Comparison of ENCODE assay signal across 8 cellular contexts in genomic region chr19:51365211-51366049, GRCh38. TPM values are rescaled to one million over a fixed set of nuclear protein-coding genes. Genes with fewer than 3 reads are reported as not detected.
DNase-seq lines count a peak whose midpoint lies in the region; ATAC-seq and TF ChIP-seq lines count a peak whose summit lies in the region.

No MANE protein-coding gene starts in this region.

- H3K9me3 ChIP-seq in HCT116 (ENCODE audit: control insufficient read depth in 1 of 2, insufficient read depth in 1 of 2, low read depth in 1 of 2, low read length in 2 of 2) = no peaks in the 10 kb centered on the region
- no peaks in the 10 kb centered on the region for H3K9me3 ChIP-seq in neural cell (ENCODE audit: low read length)

- H3K4me2 ChIP-seq in HCT116 (ENCODE audit: low read length) (peak overlapping the region; percentile 88), neural cell (ENCODE audit: low read length) (peak overlapping the region; percentile 64)

- H3K9me3 Mint-ChIP-seq in WTC11 = no peaks in the 10 kb centered on the region

- no peak for TF ChIP-seq POLR2A in HCT116 (IDR thresholded peaks at IDR 0.05; ENCODE audit: borderline replicate concordance, extremely low read depth, insufficient read depth, insufficient read length)

- TF ChIP-seq EP300 in neural cell (conservative IDR thresholded peaks at IDR 0.05; ENCODE audit: poor library complexity, severe bottlenecking) = no peak

- CTCF ChIA-PET in HCT116 (lab: Charles Lee) (no interaction called here), WTC11 (lab: Charles Lee) (interaction anchor here (0.7 to 1.6 kb wide), 8 partner anchors 26 to 296 kb away, joined by 3 to 13 read pairs (median 4); no protein-coding TSS in a partner anchor)

- H3K27ac ChIP-seq in HCT116 (ENCODE audit: low read depth, low read length) (peak overlapping the region; percentile 68), neural cell (ENCODE audit: low read length) (peak overlapping the region; percentile 63)

- H3K36me3 ChIP-seq in HCT116 (ENCODE audit: control insufficient read depth in 1 of 2, insufficient read depth in 2 of 2, low read length in 2 of 2) = no peaks in the 10 kb centered on the region
- H3K36me3 ChIP-seq in neural cell (ENCODE audit: insufficient read depth, low read length) = no peaks in the 10 kb centered on the region

- no peaks in the 10 kb centered on the region for H3K27me3 ChIP-seq in HCT116 (ENCODE audit: insufficient read depth, low read length)
- no peaks in the 10 kb centered on the region for H3K27me3 ChIP-seq in neural cell (ENCODE audit: insufficient read depth, low read depth, low read length)

- H3K36me3 Mint-ChIP-seq in WTC11 = no peaks in the 10 kb centered on the region

- H3F3A ChIP-seq in neural cell (ENCODE audit: insufficient read depth, low read length, poor library complexity, severe bottlenecking) = peaks cover 5% of the 10 kb centered on the region

- DNase-seq in Ammon's horn (ENCODE audit: low spot score) = peak; percentile 45
- no peak for DNase-seq in HCT116 (ENCODE audit: low read depth, low spot score)
- DNase-seq in WTC11 (ENCODE audit: low spot score) = no peak
- DNase-seq in fibroblast of mammary gland (ENCODE audit: low read depth) = peak; percentile 71
- no peak for DNase-seq in NCI-H748 (lab: John Stamatoyannopoulos, UW; ENCODE audit: unreplicated experiment)
- DNase-seq in NCI-H524 (lab: John Stamatoyannopoulos, UW) = no peak

- no peak overlapping the region for H2AFZ ChIP-seq in HCT116 (ENCODE audit: low read depth, low read length, poor library complexity, severe bottlenecking)
- peak overlapping the region; percentile 73 for H2AFZ ChIP-seq in neural cell (ENCODE audit: low read depth, low read length)

- intact Hi-C loops in HCT116 (cut with micrococcal nuclease) = no loop called here

- RAD21 ChIA-PET in HCT116 (lab: Charles Lee; ENCODE audit: low non-redundant PET in 1 of 2, low total read pairs in 2 of 2, uncharacterized antibody in 2 of 2, unreplicated experiment in 2 of 2) = interaction anchor here in 1 of 2 experiments (0.5 kb wide), 1 partner anchor 296 kb away, joined by 3 read pairs; no protein-coding TSS in a partner anchor

- peaks cover 33% of the 10 kb centered on the region for H3K4me1 Mint-ChIP-seq in WTC11

- H3K9ac ChIP-seq in HCT116 (ENCODE audit: low read length) (peak overlapping the region; percentile 96), neural cell (ENCODE audit: low read length) (peak overlapping the region; percentile 83)

- H3K4me1 ChIP-seq in HCT116 (ENCODE audit: control insufficient read depth in 1 of 2, insufficient read depth in 2 of 2, low read length in 2 of 2) = peaks cover 38 to 59% of the 10 kb centered on the region in 2 experiments

- H3K79me2 ChIP-seq in HCT116 (ENCODE audit: insufficient read depth, low read length) (peaks cover 53% of the 10 kb centered on the region), neural cell (replicated peaks; ENCODE audit: insufficient read depth, low read length) (no peaks in the 10 kb centered on the region)

- TF ChIP-seq RAD21 in HCT116 (IDR thresholded peaks at IDR 0.05; ENCODE audit: low read depth) (no peak), neural cell (conservative IDR thresholded peaks at IDR 0.05) (no peak)

- BruUV-seq in HCT116 (replicated peaks; lab: Mats Ljungman, UMichigan) = TSS peak; percentile 87

- POLR2A ChIA-PET in HCT116 (lab: Charles Lee) = no interaction called here
- POLR2A ChIA-PET in WTC11 (lab: Charles Lee) = interaction anchor here (0.5 to 1.6 kb wide), 5 partner anchors 23 to 996 kb away, joined by 3 to 6 read pairs (median 4); partner anchors contain the start of genes C19orf84 and VSIG10L

- ATAC-seq in HCT116 (no peak), WTC11 (no peak), HG02571 (IDR thresholded peaks at IDR 0.05; ENCODE audit: unreplicated experiment) (no peak)

- TF ChIP-seq CTCF in HCT116 (IDR thresholded peaks at IDR 0.05 in 2 of 3, conservative IDR thresholded peaks at IDR 0.05 in 1 of 3; ENCODE audit: borderline replicate concordance in 1 of 3, insufficient read depth in 1 of 3, low read depth in 2 of 3, low read length in 2 of 3) = no peak
- TF ChIP-seq CTCF in WTC11 (IDR thresholded peaks at IDR 0.05) = no peak
- no peak for TF ChIP-seq CTCF in fibroblast of mammary gland (conservative IDR thresholded peaks at IDR 0.05; ENCODE audit: control insufficient read depth, insufficient read depth, low read depth, low read length)
- peak; percentile 18 for TF ChIP-seq CTCF in neural cell (IDR thresholded peaks at IDR 0.05; ENCODE audit: poor library complexity, severe bottlenecking)

- H3K27ac Mint-ChIP-seq in WTC11 = peak overlapping the region; percentile 61; the same call in 1 of the 2 replicates

- H3K4me3 ChIP-seq in HCT116 (replicated peaks in 1 of 2; ENCODE audit: low read depth in 1 of 2, low read length in 2 of 2) = peak overlapping the region; percentile 78 to 94
- H3K4me3 ChIP-seq in fibroblast of mammary gland (ENCODE audit: control insufficient read depth, low read depth, low read length) = peak overlapping the region; percentile 93
- peak overlapping the region; percentile 85 for H3K4me3 ChIP-seq in neural cell (ENCODE audit: low read length)

- H3K27me3 Mint-ChIP-seq in WTC11 (ENCODE audit: low read depth) = peaks cover 3% of the 10 kb centered on the region

- H3K9me2 ChIP-seq in HCT116 (ENCODE audit: insufficient read depth) = no peaks in the 10 kb centered on the region
- no peaks in the 10 kb centered on the region for H3K9me2 ChIP-seq in neural cell (ENCODE audit: insufficient read depth, low read length)

- no peaks in the 10 kb centered on the region for H4K20me1 ChIP-seq in HCT116 (ENCODE audit: insufficient read depth)
- H4K20me1 ChIP-seq in neural cell (ENCODE audit: insufficient read depth) = no peaks in the 10 kb centered on the region

- peak overlapping the region; percentile 99 for H3K4me3 Mint-ChIP-seq in WTC11

TF ChIP-seq in HCT116, 20 proteins besides CTCF, POLR2A, EP300 and RAD21:
- TF ChIP-seq CBX3 (IDR thresholded peaks at IDR 0.05; ENCODE audit: low read depth) (no peak), ZNF274 (IDR thresholded peaks at IDR 0.05; ENCODE audit: low read depth, low read length) (no peak), JUND (IDR thresholded peaks at IDR 0.05) (no peak), SRF (IDR thresholded peaks at IDR 0.05; ENCODE audit: low read depth) (no peak), EGR1 (IDR thresholded peaks at IDR 0.05; ENCODE audit: low read depth) (no peak)

TF ChIP-seq in WTC11, 78 proteins besides CTCF, POLR2A, EP300 and RAD21:
- TF ChIP-seq, protein P1, sequence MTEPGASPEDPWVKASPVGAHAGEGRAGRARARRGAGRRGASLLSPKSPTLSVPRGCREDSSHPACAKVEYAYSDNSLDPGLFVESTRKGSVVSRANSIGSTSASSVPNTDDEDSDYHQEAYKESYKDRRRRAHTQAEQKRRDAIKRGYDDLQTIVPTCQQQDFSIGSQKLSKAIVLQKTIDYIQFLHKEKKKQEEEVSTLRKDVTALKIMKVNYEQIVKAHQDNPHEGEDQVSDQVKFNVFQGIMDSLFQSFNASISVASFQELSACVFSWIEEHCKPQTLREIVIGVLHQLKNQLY (CRISPR knock-in tag; IDR thresholded peaks at IDR 0.05) = no peak
- peak; percentile 23; the same call in 1 of the 2 replicates for TF ChIP-seq GABPB1 (CRISPR knock-in tag; IDR thresholded peaks at IDR 0.05)

TF ChIP-seq in neural cell, 6 proteins besides CTCF, POLR2A, EP300 and RAD21 (continues in another document):
- TF ChIP-seq POLR2AphosphoS5 (IDR thresholded peaks at IDR 0.05) (no peak), TAF1 (IDR thresholded peaks at IDR 0.05; ENCODE audit: low read depth) (no peak), SMC3 (conservative IDR thresholded peaks at IDR 0.05; ENCODE audit: poor library complexity) (no peak)
- TF ChIP-seq, protein P2, sequence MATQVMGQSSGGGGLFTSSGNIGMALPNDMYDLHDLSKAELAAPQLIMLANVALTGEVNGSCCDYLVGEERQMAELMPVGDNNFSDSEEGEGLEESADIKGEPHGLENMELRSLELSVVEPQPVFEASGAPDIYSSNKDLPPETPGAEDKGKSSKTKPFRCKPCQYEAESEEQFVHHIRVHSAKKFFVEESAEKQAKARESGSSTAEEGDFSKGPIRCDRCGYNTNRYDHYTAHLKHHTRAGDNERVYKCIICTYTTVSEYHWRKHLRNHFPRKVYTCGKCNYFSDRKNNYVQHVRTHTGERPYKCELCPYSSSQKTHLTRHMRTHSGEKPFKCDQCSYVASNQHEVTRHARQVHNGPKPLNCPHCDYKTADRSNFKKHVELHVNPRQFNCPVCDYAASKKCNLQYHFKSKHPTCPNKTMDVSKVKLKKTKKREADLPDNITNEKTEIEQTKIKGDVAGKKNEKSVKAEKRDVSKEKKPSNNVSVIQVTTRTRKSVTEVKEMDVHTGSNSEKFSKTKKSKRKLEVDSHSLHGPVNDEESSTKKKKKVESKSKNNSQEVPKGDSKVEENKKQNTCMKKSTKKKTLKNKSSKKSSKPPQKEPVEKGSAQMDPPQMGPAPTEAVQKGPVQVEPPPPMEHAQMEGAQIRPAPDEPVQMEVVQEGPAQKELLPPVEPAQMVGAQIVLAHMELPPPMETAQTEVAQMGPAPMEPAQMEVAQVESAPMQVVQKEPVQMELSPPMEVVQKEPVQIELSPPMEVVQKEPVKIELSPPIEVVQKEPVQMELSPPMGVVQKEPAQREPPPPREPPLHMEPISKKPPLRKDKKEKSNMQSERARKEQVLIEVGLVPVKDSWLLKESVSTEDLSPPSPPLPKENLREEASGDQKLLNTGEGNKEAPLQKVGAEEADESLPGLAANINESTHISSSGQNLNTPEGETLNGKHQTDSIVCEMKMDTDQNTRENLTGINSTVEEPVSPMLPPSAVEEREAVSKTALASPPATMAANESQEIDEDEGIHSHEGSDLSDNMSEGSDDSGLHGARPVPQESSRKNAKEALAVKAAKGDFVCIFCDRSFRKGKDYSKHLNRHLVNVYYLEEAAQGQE (IDR thresholded peaks at IDR 0.05; ENCODE audit: borderline replicate concordance) = no peak

RNA-seq across cellular contexts. Expression of gene ETFB, which starts 0.8 kb away (rescaled TPM):
- total RNA-seq in HCT116 (2021; ENCODE audit: unreplicated experiment) (140 TPM), WTC11 (2021) (60.6 to 63.8 TPM (median 62.1 TPM) in 3 replicates)
- polyA plus RNA-seq in HCT116 (2012) = 194 and 238 TPM in 2 replicates
- 361 and 383 TPM in 2 replicates for polyA plus RNA-seq in neural cell
- 179 and 180 TPM in 2 replicates for polyA minus RNA-seq in neural cell

RNA-seq across cellular contexts. Expression of gene CLDND2, which starts 3.4 kb away (rescaled TPM):
- total RNA-seq in HCT116 (2021; ENCODE audit: unreplicated experiment) (1.8 TPM), WTC11 (2021) (1.7 to 2.1 TPM (median 1.9 TPM) in 3 replicates)
- 1.3 and 2.0 TPM in 2 replicates for polyA plus RNA-seq in HCT116 (2012)
- not detected in 2 replicates for polyA plus RNA-seq in neural cell
- not detected in 2 replicates for polyA minus RNA-seq in neural cell

RNA-seq across cellular contexts. Expression of gene NKG7, which starts 7.0 kb away (rescaled TPM):
- total RNA-seq in HCT116 (2021; ENCODE audit: unreplicated experiment) (not detected), WTC11 (2021) (0.53 to 0.63 TPM in 2 of 3 replicates, not detected in the other)
- polyA plus RNA-seq in HCT116 (2012) = 0.10 TPM in 1 of 2 replicates, not detected in the other
- polyA plus RNA-seq in neural cell = not detected in 2 replicates
- polyA minus RNA-seq in neural cell = not detected in 2 replicates

RNA-seq across cellular contexts. Expression of gene LIM2, which starts 22.3 kb away (rescaled TPM):
- total RNA-seq in HCT116 (2021; ENCODE audit: unreplicated experiment) (not detected), WTC11 (2021) (not detected in 3 replicates)
- not detected in 2 replicates for polyA plus RNA-seq in HCT116 (2012)
- not detected in 2 replicates for polyA plus RNA-seq in neural cell
- polyA minus RNA-seq in neural cell = not detected in 2 replicates

RNA-seq across cellular contexts. Expression of gene VSIG10L, which starts 23.5 kb away (rescaled TPM):
- 4.6 TPM for total RNA-seq in HCT116 (2021; ENCODE audit: unreplicated experiment)
- polyA plus RNA-seq in HCT116 (2012) = 2.6 and 2.9 TPM in 2 replicates
- total RNA-seq in WTC11 (2021) = 11.6 to 14.1 TPM (median 14.1 TPM) in 3 replicates
- 1.5 and 2.3 TPM in 2 replicates for polyA plus RNA-seq in neural cell
- polyA minus RNA-seq in neural cell = 1.4 and 2.4 TPM in 2 replicates

Comparison
In these comparisons a context has a peak if more than half of its experiments do, and no peak if none do; other contexts are left out.
1. DNase-seq: peak in Ammon's horn (single experiment) and fibroblast of mammary gland (single experiment); none in HCT116 (single experiment), WTC11 (single experiment), NCI-H748 (single experiment) and NCI-H524 (0 of 2).
2. Peak in every context shown above with its lines, with median percentiles within 50 percentile points of each other: H3K4me3 ChIP-seq.